In the genomic region with DNA sequence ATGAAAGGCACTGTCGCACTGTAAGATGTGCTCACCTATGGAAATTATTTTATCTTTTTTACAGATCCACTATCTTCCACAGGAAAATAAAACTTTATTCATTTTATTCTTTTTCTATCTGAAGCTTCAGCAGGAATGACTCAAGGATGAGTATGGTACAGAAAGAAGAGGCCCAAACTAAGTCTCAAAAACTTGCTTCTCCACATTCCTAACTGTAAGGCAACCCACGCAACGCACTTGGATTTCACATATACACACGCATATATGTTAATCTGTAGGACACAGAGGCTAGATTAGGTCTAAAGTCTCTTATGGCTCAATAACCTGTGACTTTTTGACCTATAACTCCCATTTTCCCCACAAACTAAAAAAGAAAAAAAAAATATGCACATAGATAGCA, we compare ENCODE assay signal across 19 cellular contexts.
DNase-seq lines count a peak whose midpoint lies in the region; ATAC-seq and TF ChIP-seq lines count a peak whose summit lies in the region.
"Had no signal": no experiment of that assay in that cellular context is flagged by ENCODE, and none has a peak within 500 bp of the region (broad histone marks: within the 10 kb centered on the region; RNA-seq: fewer than 3 reads in every experiment).

No MANE protein-coding gene starts in this region.

- no peaks in the 10 kb centered on the region for H3K9me2 ChIP-seq in PC-3 (replicated peaks; ENCODE audit: low read length)

- no peak overlapping the region for H3K4me3 ChIP-seq in PC-3 (ENCODE audit: low read length)
- no peak overlapping the region for H3K4me3 ChIP-seq in RWPE2 (ENCODE audit: severe bottlenecking)
- H3K4me3 ChIP-seq in trophoblast cell (ENCODE audit: low read depth, low read length) = no peak overlapping the region
- H3K4me3 ChIP-seq: GM12878, GM23248 had no signal

- no peaks in the 10 kb centered on the region for H3F3A ChIP-seq in PC-3 (ENCODE audit: low read length, unreplicated experiment)

- no peaks in the 10 kb centered on the region for H3K4me1 ChIP-seq in PC-3 (ENCODE audit: insufficient read depth, low read length)
- no peaks in the 10 kb centered on the region for H3K4me1 ChIP-seq in RWPE2 (ENCODE audit: insufficient read depth, poor library complexity, severe bottlenecking)
- peaks cover 0 to 4% of the 10 kb centered on the region in 2 experiments for H3K4me1 ChIP-seq in trophoblast cell (ENCODE audit: control insufficient read depth in 1 of 2, insufficient read depth in 2 of 2, low read length in 2 of 2)

- peaks cover 2% of the 10 kb centered on the region; the same call in 1 of the 2 replicates for H3K36me3 ChIP-seq in PC-3 (ENCODE audit: low read depth, low read length)
- no peaks in the 10 kb centered on the region for H3K36me3 ChIP-seq in RWPE2 (ENCODE audit: low read depth)
- H3K36me3 ChIP-seq in trophoblast cell (ENCODE audit: control insufficient read depth in 1 of 2, insufficient read depth in 2 of 2, low read length in 2 of 2) = peaks cover 6 to 8% of the 10 kb centered on the region in 2 experiments

- H3K79me1 ChIP-seq in trophoblast cell (ENCODE audit: low read length) = no peaks in the 10 kb centered on the region

- peak; percentile 41 for DNase-seq in PC-3
- no peak for DNase-seq in RWPE2 (ENCODE audit: low spot score)
- DNase-seq in trophoblast cell = peak; percentile 23 to 79
- DNase-seq in NCI-H774 (lab: John Stamatoyannopoulos, UW) = no peak
- DNase-seq in NCI-H2196 treated with DMSO at 0.1 percent for 48 hours (lab: John Stamatoyannopoulos, UW; ENCODE audit: unreplicated experiment) = no peak
- DNase-seq in HT-29 (ENCODE audit: low spot score) = no peak
- DNase-seq in amygdala (lab: John Stamatoyannopoulos, UW) = no peak
- DNase-seq: C1 segment of cervical spinal cord; Calu3; CD4-positive, alpha-beta memory T cell; COR-L47; DMS53; DND-41; GDM1; GM23248; H7; HCEC 1CT had no signal

- no peak overlapping the region for H4K8ac ChIP-seq in trophoblast cell (ENCODE audit: low read depth, low read length)

- no peak overlapping the region for H2BK120ac ChIP-seq in trophoblast cell (ENCODE audit: insufficient read depth, low read length, poor library complexity)

- H3K9ac ChIP-seq in PC-3 (ENCODE audit: low read length) (no peak overlapping the region), trophoblast cell (ENCODE audit: low read length) (no peak overlapping the region)
- H3K9ac ChIP-seq: GM23248 had no signal

- TF ChIP-seq CTCF in PC-3 (conservative IDR thresholded peaks at IDR 0.05; ENCODE audit: low read depth, low read length) = no peak
- TF ChIP-seq CTCF in RWPE2 (IDR thresholded peaks at IDR 0.05; ENCODE audit: poor library complexity, severe bottlenecking) = no peak

- no peak overlapping the region for H3K18ac ChIP-seq in trophoblast cell (ENCODE audit: low read length)

- H3K27ac ChIP-seq in PC-3 (ENCODE audit: low read length) (no peak overlapping the region), RWPE2 (ENCODE audit: poor library complexity, severe bottlenecking) (no peak overlapping the region), trophoblast cell (ENCODE audit: low read depth, low read length) (no peak overlapping the region)
- H3K27ac ChIP-seq: GM23248 had no signal

- no peak overlapping the region for H3K4ac ChIP-seq in trophoblast cell (ENCODE audit: low read depth, low read length)

- H2AK5ac ChIP-seq in trophoblast cell (ENCODE audit: low read length) = no peak overlapping the region

- BruUV-seq in PC-3 (replicated peaks; lab: Mats Ljungman, UMichigan) = no TSS peak

- intact Hi-C loops in PC-3 (cut with micrococcal nuclease) = no loop called here

- CTCF ChIA-PET in PC-3 (lab: Charles Lee) = no interaction called here

- H3K27me3 ChIP-seq in PC-3 (ENCODE audit: low read length) (no peaks in the 10 kb centered on the region), RWPE2 (ENCODE audit: insufficient read depth, poor library complexity, severe bottlenecking) (no peaks in the 10 kb centered on the region), trophoblast cell (ENCODE audit: insufficient read depth, low read length) (no peaks in the 10 kb centered on the region)

- WGBS in trophoblast cell (ENCODE audit: extremely low coverage, insufficient coverage, insufficient read length) = no CpG with 5 or more reads among the region's 4 CpGs

- no peak overlapping the region for H3K14ac ChIP-seq in trophoblast cell (ENCODE audit: low read length)

- no peak overlapping the region for H3K23ac ChIP-seq in trophoblast cell (ENCODE audit: low read length)

- no peaks in the 10 kb centered on the region for H3K9me3 ChIP-seq in PC-3 (ENCODE audit: low read length)
- no peaks in the 10 kb centered on the region for H3K9me3 ChIP-seq in RWPE2 (ENCODE audit: severe bottlenecking)
- peaks cover 2% of the 10 kb centered on the region for H3K9me3 ChIP-seq in trophoblast cell (ENCODE audit: insufficient read depth, low read depth, low read length)

- H3K79me2 ChIP-seq in PC-3 (ENCODE audit: low read length) = no peaks in the 10 kb centered on the region
- H3K79me2 ChIP-seq in trophoblast cell (ENCODE audit: control insufficient read depth, insufficient read depth, low read length, poor library complexity) = no peaks in the 10 kb centered on the region

- POLR2A ChIA-PET in PC-3 (lab: Charles Lee; ENCODE audit: unreplicated experiment) = no interaction called here

- H2BK12ac ChIP-seq in trophoblast cell (ENCODE audit: low read length) = no peak overlapping the region

- no peak overlapping the region for H4K91ac ChIP-seq in trophoblast cell (ENCODE audit: low read depth, low read length)

- no peak overlapping the region for H4K12ac ChIP-seq in trophoblast cell (ENCODE audit: low read depth, low read length)

- no peak overlapping the region for H2BK5ac ChIP-seq in trophoblast cell (ENCODE audit: low read depth, low read length, poor library complexity)

- ATAC-seq in PC-3 = no peak
- ATAC-seq in RWPE2 (ENCODE audit: low read depth) = peak; percentile 38; the same call in 1 of the 3 replicates
- ATAC-seq in esophagus mucosa = peak; percentile 48
- ATAC-seq: GM12878 had no signal

- H2AFZ ChIP-seq in PC-3 (ENCODE audit: low read length) (no peak overlapping the region), trophoblast cell (ENCODE audit: insufficient read depth, low read length, poor library complexity) (no peak overlapping the region)
- H2AFZ ChIP-seq: GM23248 had no signal

- H3K4me2 ChIP-seq in PC-3 (ENCODE audit: low read length) (no peak overlapping the region), trophoblast cell (ENCODE audit: low read length) (no peak overlapping the region)

- no peaks in the 10 kb centered on the region for H4K20me1 ChIP-seq in PC-3 (ENCODE audit: low read length)

Comparison
In these comparisons a context has a peak if more than half of its experiments do, and no peak if none do; other contexts are left out.
1. DNase-seq: peak in PC-3 (single experiment) and trophoblast cell (2 of 2); none in RWPE2 (single experiment), NCI-H774 (single experiment), NCI-H2196 treated with DMSO at 0.1 percent for 48 hours (single experiment), HT-29 (single experiment) and amygdala (0 of 56).